16 cellular contexts compared by ENCODE assay signal in genomic region chr3:52221141-52221562, GRCh38. TPM values are rescaled to one million over a fixed set of nuclear protein-coding genes. Genes with fewer than 3 reads are reported as not detected.
DNase-seq lines count a peak whose midpoint lies in the region; ATAC-seq and TF ChIP-seq lines count a peak whose summit lies in the region.
"Had no signal": no experiment of that assay in that cellular context is flagged by ENCODE, and none has a peak within 500 bp of the region (broad histone marks: within the 10 kb centered on the region; RNA-seq: fewer than 3 reads in every experiment).

No MANE protein-coding gene starts in this region.

- peaks cover 8% of the 10 kb centered on the region for H3K36me3 Mint-ChIP-seq in T-helper 2 cell treated with Interferon-gamma antibody and Interleukin-4, amounts not matched to agents 5 μg/mL and 100 μg/mL, for 36 hours (ENCODE audit: low read depth)
- H3K36me3 Mint-ChIP-seq in CD4-positive, alpha-beta T cell (ENCODE audit: low read depth), result peaks cover 8% of the 10 kb centered on the region
- H3K36me3 Mint-ChIP-seq in activated CD4-positive, alpha-beta memory T cell treated with anti-CD3 and anti-CD28 coated beads for 36 hours, result peaks cover 1% of the 10 kb centered on the region
- peaks cover 0 to 3% (median 0%) of the 10 kb centered on the region in 3 donors for H3K36me3 Mint-ChIP-seq in naive thymus-derived CD8-positive, alpha-beta T cell
- no peaks in the 10 kb centered on the region for H3K36me3 Mint-ChIP-seq in natural killer cell

- H3K9me3 Mint-ChIP-seq in T-helper 2 cell treated with Interferon-gamma antibody and Interleukin-4, amounts not matched to agents 5 μg/mL and 100 μg/mL, for 36 hours, result no peaks in the 10 kb centered on the region
- H3K9me3 Mint-ChIP-seq in CD4-positive, alpha-beta T cell, result no peaks in the 10 kb centered on the region
- H3K9me3 Mint-ChIP-seq in activated CD4-positive, alpha-beta memory T cell treated with anti-CD3 and anti-CD28 coated beads for 36 hours, result no peaks in the 10 kb centered on the region
- H3K9me3 Mint-ChIP-seq in naive thymus-derived CD8-positive, alpha-beta T cell, result no peaks in the 10 kb centered on the region
- H3K9me3 Mint-ChIP-seq in natural killer cell, result no peaks in the 10 kb centered on the region
- H3K9me3 Mint-ChIP-seq: activated T-helper 2 cell treated with anti-CD3 and anti-CD28 coated beads, Interferon-gamma antibody, Interleukin-2, Interleukin-4, amounts not matched to agents 10 μg/mL and 5 μg/mL and 100 μg/mL, durations not matched to agents 14 hours and 24 hours and 36 hours; dendritic cell treated with granulocyte-macrophage colony-stimulating factor and Interleukin-4, amounts not matched to agents 40 ng/mL and 50 ng/mL, for 4 days; neural crest cell had no signal

- H3K27me3 Mint-ChIP-seq in T-helper 2 cell treated with Interferon-gamma antibody and Interleukin-4, amounts not matched to agents 5 μg/mL and 100 μg/mL, for 36 hours (ENCODE audit: low read depth), result no peaks in the 10 kb centered on the region
- H3K27me3 Mint-ChIP-seq in CD4-positive, alpha-beta T cell, result no peaks in the 10 kb centered on the region
- no peaks in the 10 kb centered on the region for H3K27me3 Mint-ChIP-seq in activated CD4-positive, alpha-beta memory T cell treated with anti-CD3 and anti-CD28 coated beads for 36 hours
- H3K27me3 Mint-ChIP-seq in naive thymus-derived CD8-positive, alpha-beta T cell, result no peaks in the 10 kb centered on the region
- H3K27me3 Mint-ChIP-seq in natural killer cell (ENCODE audit: low read depth in 2 of 2), result no peaks in the 10 kb centered on the region

- H3K9me3 ChIP-seq in CD4-positive, alpha-beta T cell (ENCODE audit: control insufficient read depth, low read length), result no peaks in the 10 kb centered on the region
- H3K9me3 ChIP-seq: upper lobe of left lung had no signal

- no peaks in the 10 kb centered on the region for H3K27me3 ChIP-seq in CD4-positive, alpha-beta T cell (ENCODE audit: control insufficient read depth, insufficient read depth, low read length)
- H3K27me3 ChIP-seq: cardiac muscle cell, upper lobe of left lung had no signal

- intact Hi-C loops in CD4-positive, alpha-beta T cell (cut with DNase I, micrococcal nuclease), result loop anchor here in 1 of 2 experiments (5.0 kb wide), 1 partner anchor 226 kb away; the partner anchor contains the start of gene SEMA3G
- intact Hi-C loops in activated CD4-positive, alpha-beta memory T cell treated with anti-CD3 and anti-CD28 coated beads for 36 hours (cut with micrococcal nuclease), result loop anchor here (5.0 kb wide), 1 partner anchor 226 kb away; the partner anchor contains the start of gene SEMA3G
- intact Hi-C loops in left ventricle myocardium superior (cut with micrococcal nuclease), result no loop called here
- intact Hi-C loops in natural killer cell (cut with micrococcal nuclease), result loop anchor here (5.0 kb wide), 1 partner anchor 226 kb away; the partner anchor contains the start of gene SEMA3G

- peak overlapping the region; percentile 48 for H3K4me3 Mint-ChIP-seq in T-helper 2 cell treated with Interferon-gamma antibody and Interleukin-4, amounts not matched to agents 5 μg/mL and 100 μg/mL, for 36 hours
- peak overlapping the region; percentile 82 for H3K4me3 Mint-ChIP-seq in CD4-positive, alpha-beta T cell
- H3K4me3 Mint-ChIP-seq in activated CD4-positive, alpha-beta memory T cell treated with anti-CD3 and anti-CD28 coated beads for 36 hours, result peak overlapping the region; percentile 71
- peak overlapping the region; percentile 32 to 92 (median 87) for H3K4me3 Mint-ChIP-seq in naive thymus-derived CD8-positive, alpha-beta T cell
- no peak overlapping the region for H3K4me3 Mint-ChIP-seq in natural killer cell
- H3K4me3 Mint-ChIP-seq: dendritic cell treated with granulocyte-macrophage colony-stimulating factor and Interleukin-4, amounts not matched to agents 40 ng/mL and 50 ng/mL, for 4 days had no signal

- no peak overlapping the region for H3K27ac ChIP-seq in CD4-positive, alpha-beta T cell (ENCODE audit: low read depth, low read length)
- H3K27ac ChIP-seq: cardiac muscle cell, upper lobe of left lung had no signal

- no peak for DNase-seq in T-helper 2 cell treated with Interferon-gamma antibody and Interleukin-4, amounts not matched to agents 5 μg/mL and 100 μg/mL, for 36 hours (ENCODE audit: low spot score)
- no peak for DNase-seq in T-helper 2 cell
- DNase-seq in CD4-positive, alpha-beta T cell, result no peak
- DNase-seq in activated CD4-positive, alpha-beta memory T cell treated with anti-CD3 and anti-CD28 coated beads for 36 hours, result no peak
- peak in 1 of 10 donors; percentile 51 for DNase-seq in naive thymus-derived CD8-positive, alpha-beta T cell
- DNase-seq in activated gamma-delta T cell treated with Interleukin-2 at 50 U/mL for 16 hours, result no peak
- DNase-seq in left ventricle myocardium superior, result no peak
- no peak for DNase-seq in natural killer cell
- DNase-seq: NCI-H524 treated with DMSO at 0.1 percent for 48 hours had no signal

- H3K4me1 Mint-ChIP-seq in T-helper 2 cell treated with Interferon-gamma antibody and Interleukin-4, amounts not matched to agents 5 μg/mL and 100 μg/mL, for 36 hours (ENCODE audit: low read depth), result peaks cover 62% of the 10 kb centered on the region
- peaks cover 93% of the 10 kb centered on the region for H3K4me1 Mint-ChIP-seq in CD4-positive, alpha-beta T cell (ENCODE audit: low read depth)
- H3K4me1 Mint-ChIP-seq in activated CD4-positive, alpha-beta memory T cell treated with anti-CD3 and anti-CD28 coated beads for 36 hours (ENCODE audit: low read depth), result peaks cover 88% of the 10 kb centered on the region
- H3K4me1 Mint-ChIP-seq in naive thymus-derived CD8-positive, alpha-beta T cell, result peaks cover 46 to 98% (median 94%) of the 10 kb centered on the region in 4 donors
- peaks cover 40 to 45% of the 10 kb centered on the region in 2 donors for H3K4me1 Mint-ChIP-seq in natural killer cell

- POLR2A ChIA-PET in CD4-positive, alpha-beta T cell (lab: Charles Lee), result interaction anchor here (0.6 to 8.6 kb wide), 11 partner anchors 11 to 191 kb away, joined by 3 to 74 read pairs (median 6); partner anchors contain the start of genes GLYCTK, TWF2 and WDR82
- POLR2A ChIA-PET in activated CD4-positive, alpha-beta memory T cell treated with anti-CD3 and anti-CD28 coated beads for 36 hours (lab: Charles Lee), result interaction anchor here (0.9 to 1.5 kb wide), 5 partner anchors 18 to 118 kb away, joined by 3 to 4 read pairs (median 4); partner anchors contain the start of gene TWF2
- POLR2A ChIA-PET in naive thymus-derived CD8-positive, alpha-beta T cell (lab: Charles Lee), result interaction anchor here (0.6 to 58.8 kb wide), 5 partner anchors 26 to 117 kb away, joined by 3 to 1841 read pairs (median 22); partner anchors contain the start of genes GLYCTK, PPM1M, TWF2 and WDR82

- no peak for ATAC-seq in CD4-positive, alpha-beta T cell (ENCODE audit: poor library complexity)
- no peak for ATAC-seq in naive thymus-derived CD8-positive, alpha-beta T cell
- ATAC-seq in left ventricle myocardium superior (no peak), natural killer cell (no peak)

- TF ChIP-seq CTCF in CD4-positive, alpha-beta T cell (IDR thresholded peaks at IDR 0.05), result no peak
- TF ChIP-seq CTCF in natural killer cell (IDR thresholded peaks at IDR 0.05), result no peak

- peak overlapping the region; percentile 62 for H3K27ac Mint-ChIP-seq in T-helper 2 cell treated with Interferon-gamma antibody and Interleukin-4, amounts not matched to agents 5 μg/mL and 100 μg/mL, for 36 hours
- H3K27ac Mint-ChIP-seq in CD4-positive, alpha-beta T cell, result no peak overlapping the region
- peak overlapping the region; percentile 86 for H3K27ac Mint-ChIP-seq in activated CD4-positive, alpha-beta memory T cell treated with anti-CD3 and anti-CD28 coated beads for 36 hours
- H3K27ac Mint-ChIP-seq in naive thymus-derived CD8-positive, alpha-beta T cell, result peak overlapping the region in 7 of 10 donors; percentile 50 to 96 (median 94)
- H3K27ac Mint-ChIP-seq in natural killer cell, result no peak overlapping the region
- H3K27ac Mint-ChIP-seq: activated T-helper 2 cell treated with anti-CD3 and anti-CD28 coated beads, Interferon-gamma antibody, Interleukin-2, Interleukin-4, amounts not matched to agents 10 μg/mL and 5 μg/mL and 100 μg/mL, durations not matched to agents 14 hours and 24 hours and 36 hours; dendritic cell treated with granulocyte-macrophage colony-stimulating factor and Interleukin-4, amounts not matched to agents 40 ng/mL and 50 ng/mL, for 4 days had no signal

- CTCF ChIA-PET in CD4-positive, alpha-beta T cell (lab: Charles Lee), result interaction anchor here (0.6 to 4.3 kb wide), 23 partner anchors 11 to 212 kb away, joined by 3 to 49 read pairs (median 5); partner anchors contain the start of genes POC1A and TWF2
- CTCF ChIA-PET in activated CD4-positive, alpha-beta memory T cell treated with anti-CD3 and anti-CD28 coated beads for 36 hours (lab: Charles Lee), result interaction anchor here (0.6 to 12.4 kb wide), 40 partner anchors 9 to 226 kb away, joined by 3 to 271 read pairs (median 5); partner anchors contain the start of genes GLYCTK, PPM1M, TWF2 and WDR82

RNA-seq across cellular contexts. Expression of gene TLR9, which starts 4.3 kb away (rescaled TPM):
- total RNA-seq in CD4-positive, alpha-beta T cell, result under 1 TPM; 0.08 to 0.17 TPM
- under 1 TPM; 0.59 to 0.90 TPM for total RNA-seq in activated CD4-positive, alpha-beta memory T cell treated with anti-CD3 and anti-CD28 coated beads for 36 hours
- total RNA-seq in naive thymus-derived CD8-positive, alpha-beta T cell, result 1 to 10 TPM; 2.4 to 2.8 TPM
- polyA plus RNA-seq in naive thymus-derived CD8-positive, alpha-beta T cell, result not detected
- 0.17 TPM for total RNA-seq in left ventricle myocardium superior
- under 1 TPM in 2 of 3 donors, not detected in 1; 0.20 to 0.21 TPM for total RNA-seq in natural killer cell
- total RNA-seq: endothelial cell of umbilical vein, neural crest cell, pulmonary artery endothelial cell had no signal
- polyA plus RNA-seq: cardiac muscle cell, endothelial cell of umbilical vein had no signal

RNA-seq across cellular contexts. Expression of gene TWF2, which starts 17.8 kb away (rescaled TPM):
- total RNA-seq in CD4-positive, alpha-beta T cell, result 10 to 100 TPM; 17.4 to 21.7 TPM
- total RNA-seq in activated CD4-positive, alpha-beta memory T cell treated with anti-CD3 and anti-CD28 coated beads for 36 hours, result 100 to 1,000 TPM; 114 to 118 TPM
- 10 to 100 TPM; 77.2 to 77.6 TPM for total RNA-seq in naive thymus-derived CD8-positive, alpha-beta T cell
- 100 to 1,000 TPM; 112 to 171 (median 142) TPM for polyA plus RNA-seq in naive thymus-derived CD8-positive, alpha-beta T cell
- total RNA-seq in left ventricle myocardium superior (103 TPM), natural killer cell (10 to 100 TPM; 49.2 to 76.6 (median 52.0) TPM)

RNA-seq across cellular contexts. Expression of gene ALAS1, which starts 23.2 kb away (rescaled TPM):
- total RNA-seq in CD4-positive, alpha-beta T cell, result 1 to 10 TPM; 6.0 to 7.0 TPM
- 10 to 100 TPM; 64.4 to 64.5 TPM for total RNA-seq in activated CD4-positive, alpha-beta memory T cell treated with anti-CD3 and anti-CD28 coated beads for 36 hours
- 10 to 100 TPM; 16.2 to 18.8 TPM for total RNA-seq in naive thymus-derived CD8-positive, alpha-beta T cell
- 10 to 100 TPM; 14.7 to 28.9 (median 18.5) TPM for polyA plus RNA-seq in naive thymus-derived CD8-positive, alpha-beta T cell
- total RNA-seq in left ventricle myocardium superior (166 TPM), natural killer cell (10 to 100 TPM; 17.0 to 34.5 (median 33.4) TPM)

RNA-seq across cellular contexts. Expression of gene PPM1M, which starts 24.4 kb away (rescaled TPM):
- 10 to 100 TPM; 36.7 to 40.2 TPM for total RNA-seq in CD4-positive, alpha-beta T cell
- total RNA-seq in activated CD4-positive, alpha-beta memory T cell treated with anti-CD3 and anti-CD28 coated beads for 36 hours, result 100 to 1,000 TPM; 111 TPM
- total RNA-seq in naive thymus-derived CD8-positive, alpha-beta T cell, result 100 to 1,000 TPM; 108 to 114 TPM
- 100 to 1,000 TPM in 2 of 3 donors, 10 to 100 TPM in 1; 68.0 to 172 (median 106) TPM for polyA plus RNA-seq in naive thymus-derived CD8-positive, alpha-beta T cell
- total RNA-seq in left ventricle myocardium superior, result 9.0 TPM
- total RNA-seq in natural killer cell, result 10 to 100 TPM; 66.0 to 83.7 (median 77.8) TPM

RNA-seq across cellular contexts. Expression of gene WDR82, which starts 57.3 kb away (rescaled TPM):
- 100 to 1,000 TPM; 114 TPM for total RNA-seq in CD4-positive, alpha-beta T cell
- 100 to 1,000 TPM; 110 to 111 TPM for total RNA-seq in activated CD4-positive, alpha-beta memory T cell treated with anti-CD3 and anti-CD28 coated beads for 36 hours
- 100 to 1,000 TPM; 190 to 191 TPM for total RNA-seq in naive thymus-derived CD8-positive, alpha-beta T cell
- 100 to 1,000 TPM; 136 to 172 (median 146) TPM for polyA plus RNA-seq in naive thymus-derived CD8-positive, alpha-beta T cell
- 67.5 TPM for total RNA-seq in left ventricle myocardium superior
- 100 to 1,000 TPM; 108 to 131 (median 109) TPM for total RNA-seq in natural killer cell

Comparison
In these comparisons a context has a peak if more than half of its experiments do, and no peak if none do; other contexts are left out.
1. H3K27ac Mint-ChIP-seq: peak in T-helper 2 cell treated with Interferon-gamma antibody and Interleukin-4, amounts not matched to agents 5 μg/mL and 100 μg/mL, for 36 hours (single experiment), activated CD4-positive, alpha-beta memory T cell treated with anti-CD3 and anti-CD28 coated beads for 36 hours (single experiment) and naive thymus-derived CD8-positive, alpha-beta T cell (7 of 10); none in CD4-positive, alpha-beta T cell (single experiment) and natural killer cell (0 of 2).